In the genomic region with DNA sequence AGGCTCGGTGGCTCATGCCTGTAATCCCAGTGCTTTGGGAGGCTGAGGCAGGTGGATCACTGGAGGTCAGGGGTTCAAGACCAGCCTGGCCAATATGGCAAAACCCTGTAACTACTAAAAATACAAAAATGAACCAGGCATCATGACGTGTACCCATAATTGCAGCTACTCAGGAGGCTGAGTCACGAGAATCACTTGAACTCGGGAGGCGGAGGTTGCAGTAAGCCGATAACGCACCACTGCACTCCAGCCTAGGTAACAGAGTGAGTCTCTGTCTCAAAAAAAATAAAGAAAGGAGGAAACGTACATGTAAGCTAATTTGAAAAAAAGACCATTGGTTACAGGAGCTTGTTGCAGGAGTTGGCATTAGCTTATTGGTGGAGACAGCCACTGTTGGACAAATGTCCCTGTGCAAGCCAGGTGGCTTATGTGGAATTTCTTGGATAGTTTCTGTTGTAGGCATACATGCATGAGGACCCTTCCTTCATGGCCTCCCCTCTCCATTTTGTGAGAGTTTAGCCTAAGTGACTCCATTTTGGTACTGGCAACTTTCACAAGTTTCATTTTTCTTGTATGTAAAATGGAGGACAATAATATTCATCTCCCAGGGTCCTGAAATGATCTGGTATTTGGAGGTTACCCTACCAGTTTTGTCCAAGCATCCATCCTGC, we compare ENCODE assay signal across 15 cellular contexts.
"Had no signal": no experiment of that assay in that cellular context is flagged by ENCODE, and none has a peak within 500 bp of the region (broad histone marks: within the 10 kb centered on the region; RNA-seq: fewer than 3 reads in every experiment).

No MANE protein-coding gene starts in this region.

- H3K9me3 ChIP-seq: psoas muscle, right lobe of liver, testis, upper lobe of right lung had no signal

- H3K9me3 Mint-ChIP-seq: activated CD8-positive, alpha-beta T cell treated with anti-CD3 and anti-CD28 coated beads for 36 hours; activated naive CD8-positive, alpha-beta T cell treated with anti-CD3 and anti-CD28 coated beads for 36 hours; brain; effector memory CD8-positive, alpha-beta T cell; stimulated activated naive CD8-positive, alpha-beta T cell treated with anti-CD3 and anti-CD28 coated beads, Interleukin-15, amount 100 ng/mL, for 72 hours had no signal

- DNase-seq: activated CD4-positive, alpha-beta T cell treated with anti-CD3 and anti-CD28 coated beads for 48 hours; activated CD8-positive, alpha-beta T cell treated with anti-CD3 and anti-CD28 coated beads for 36 hours; activated gamma-delta T cell treated with Interleukin-2 at 50 U/mL for 16 hours; activated naive CD8-positive, alpha-beta T cell treated with anti-CD3 and anti-CD28 coated beads for 36 hours; amygdala; cortex of kidney; effector memory CD8-positive, alpha-beta T cell; head of caudate nucleus; psoas muscle; right lobe of liver; stimulated activated naive CD8-positive, alpha-beta T cell treated with anti-CD3 and anti-CD28 coated beads, Interleukin-15, amount 100 ng/mL, for 72 hours; testis; upper lobe of right lung had no signal

- H3K4me2 ChIP-seq: smooth muscle cell had no signal

- H3K4me3 Mint-ChIP-seq: activated CD8-positive, alpha-beta T cell treated with anti-CD3 and anti-CD28 coated beads for 36 hours; activated naive CD8-positive, alpha-beta T cell treated with anti-CD3 and anti-CD28 coated beads for 36 hours; brain; effector memory CD8-positive, alpha-beta T cell; stimulated activated naive CD8-positive, alpha-beta T cell treated with anti-CD3 and anti-CD28 coated beads, Interleukin-15, amount 100 ng/mL, for 72 hours had no signal

- ATAC-seq: effector memory CD8-positive, alpha-beta T cell; psoas muscle; right lobe of liver; upper lobe of right lung had no signal

- H3K4me1 ChIP-seq: psoas muscle, right lobe of liver, testis had no signal

- H3K36me3 ChIP-seq: right lobe of liver, upper lobe of right lung had no signal

- H3K36me3 Mint-ChIP-seq: brain had no signal

- H3K27me3 Mint-ChIP-seq: activated CD8-positive, alpha-beta T cell treated with anti-CD3 and anti-CD28 coated beads for 36 hours; activated naive CD8-positive, alpha-beta T cell treated with anti-CD3 and anti-CD28 coated beads for 36 hours; brain; effector memory CD8-positive, alpha-beta T cell; stimulated activated naive CD8-positive, alpha-beta T cell treated with anti-CD3 and anti-CD28 coated beads, Interleukin-15, amount 100 ng/mL, for 72 hours had no signal

- H3K27me3 ChIP-seq: right lobe of liver, testis, upper lobe of right lung had no signal

- H3K27ac ChIP-seq: psoas muscle, right lobe of liver, testis, upper lobe of right lung had no signal

- H3K4me3 ChIP-seq: psoas muscle, right lobe of liver, smooth muscle cell, testis, upper lobe of right lung had no signal

- H3K27ac Mint-ChIP-seq: activated CD8-positive, alpha-beta T cell treated with anti-CD3 and anti-CD28 coated beads for 36 hours; activated naive CD8-positive, alpha-beta T cell treated with anti-CD3 and anti-CD28 coated beads for 36 hours; brain; effector memory CD8-positive, alpha-beta T cell had no signal
